Comparison of ENCODE assay signal across 8 cellular contexts in the genomic region with DNA sequence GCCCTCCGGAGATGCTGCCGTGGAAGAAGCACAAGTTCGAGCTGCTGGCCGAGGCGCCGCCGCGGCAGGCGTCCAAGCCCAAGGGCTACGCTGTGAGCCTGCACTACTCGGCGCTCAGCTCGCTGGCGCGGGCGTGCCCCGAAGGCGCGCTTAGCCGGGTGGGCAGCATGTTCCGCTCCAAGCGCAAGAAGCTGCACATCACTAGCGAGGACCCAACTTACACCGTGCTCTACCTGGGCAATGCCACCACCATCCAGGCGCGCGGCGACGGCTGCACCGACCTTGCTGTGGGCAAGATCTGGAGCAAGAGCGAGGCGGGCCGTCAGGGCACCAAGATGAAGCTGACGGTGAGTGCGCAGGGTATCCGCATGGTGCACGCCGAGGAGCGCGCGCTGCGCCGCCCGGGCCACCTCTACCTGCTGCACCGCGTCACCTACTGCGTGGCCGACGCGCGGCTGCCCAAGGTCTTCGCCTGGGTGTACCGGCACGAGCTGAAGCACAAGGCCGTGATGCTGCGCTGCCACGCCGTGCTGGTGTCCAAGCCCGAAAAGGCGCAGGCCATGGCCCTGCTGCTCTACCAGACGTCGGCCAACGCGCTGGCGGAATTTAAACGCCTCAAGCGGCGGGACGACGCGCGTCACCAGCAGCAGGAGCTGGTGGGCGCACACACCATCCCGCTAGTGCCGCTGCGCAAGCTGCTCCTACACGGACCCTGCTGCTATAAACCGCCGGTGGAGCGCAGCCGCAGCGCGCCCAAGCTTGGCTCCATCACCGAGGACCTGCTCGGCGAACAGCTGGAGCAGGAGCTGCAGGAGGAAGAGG. TPM values are rescaled to one million over a fixed set of nuclear protein-coding genes. Genes with fewer than 3 reads are reported as not detected.
A peak's percentile ranks its signal among the peaks of the same experiment; 100 is the strongest.
DNase-seq lines count a peak whose midpoint lies in the region; ATAC-seq, FAIRE-seq and TF ChIP-seq lines count a peak whose summit lies in the region.

No MANE protein-coding gene starts in this region.

- peak; percentile 3 for ATAC-seq in GM19438 (IDR thresholded peaks at IDR 0.05; ENCODE audit: low read depth, unreplicated experiment)
- ATAC-seq in T-helper 17 cell = peak; percentile 22
- no peak for ATAC-seq in GM19328 (IDR thresholded peaks at IDR 0.05; ENCODE audit: unreplicated experiment)

- peaks cover 40% of the 10 kb centered on the region for H3K4me1 Mint-ChIP-seq in T-helper 17 cell
- H3K4me1 Mint-ChIP-seq in dendritic cell treated with granulocyte-macrophage colony-stimulating factor and Interleukin-4, amounts not matched to agents 40 ng/mL and 50 ng/mL, for 4 days (ENCODE audit: low read depth) = peaks cover 57% of the 10 kb centered on the region

- intact Hi-C loops in dendritic cell treated with granulocyte-macrophage colony-stimulating factor and Interleukin-4, amounts not matched to agents 40 ng/mL and 50 ng/mL, for 4 days (cut with micrococcal nuclease) = loop anchor here (5.0 to 10.0 kb wide), 2 partner anchors 98 to 175 kb away; no protein-coding TSS in a partner anchor

- WGBS in liver = 6% methylated on average over 86 of the region's 86 CpGs

- no peaks in the 10 kb centered on the region for H3K27me3 Mint-ChIP-seq in T-helper 17 cell
- peaks cover 8% of the 10 kb centered on the region for H3K27me3 Mint-ChIP-seq in dendritic cell treated with granulocyte-macrophage colony-stimulating factor and Interleukin-4, amounts not matched to agents 40 ng/mL and 50 ng/mL, for 4 days

- no peak overlapping the region for H3K27ac ChIP-seq in liver (ENCODE audit: low read depth in 1 of 2, low read length in 2 of 2)

- no peak for TF ChIP-seq CTCF in AG10803 (conservative IDR thresholded peaks at IDR 0.05; ENCODE audit: low read length)
- TF ChIP-seq CTCF in liver (IDR thresholded peaks at IDR 0.05; ENCODE audit: low read depth, low read length, missing input control) = no peak

- no peaks in the 10 kb centered on the region for H3K9me3 Mint-ChIP-seq in dendritic cell treated with granulocyte-macrophage colony-stimulating factor and Interleukin-4, amounts not matched to agents 40 ng/mL and 50 ng/mL, for 4 days

- no peaks in the 10 kb centered on the region for H3K27me3 ChIP-seq in liver (ENCODE audit: control insufficient read depth in 4 of 4, insufficient read depth in 4 of 4, low read length in 3 of 4)

- H3K36me3 ChIP-seq in liver (ENCODE audit: control insufficient read depth in 4 of 4, insufficient read depth in 3 of 4, low read depth in 1 of 4, low read length in 3 of 4) = no peaks in the 10 kb centered on the region

- peak overlapping the region; percentile 54 for H3K27ac Mint-ChIP-seq in T-helper 17 cell
- peak overlapping the region; percentile 83 for H3K27ac Mint-ChIP-seq in dendritic cell treated with granulocyte-macrophage colony-stimulating factor and Interleukin-4, amounts not matched to agents 40 ng/mL and 50 ng/mL, for 4 days

- H3K4me3 ChIP-seq in AG10803 (ENCODE audit: low read length) (peak overlapping the region; percentile 83), liver (ENCODE audit: low read depth in 1 of 3, low read length in 3 of 3) (peak overlapping the region; percentile 37 to 64 (median 57))

- H3K9ac ChIP-seq in liver (ENCODE audit: low read depth in 1 of 2, low read length in 2 of 2) = no peak overlapping the region

- peak; percentile 60 for DNase-seq in AG10803 (ENCODE audit: low read depth)
- peak in 2 of 3 donors; percentile 21 to 27 for DNase-seq in T-helper 17 cell
- peak in 4 of 6 experiments; percentile 1 to 36 (median 25) for DNase-seq in stimulated activated naive CD4-positive, alpha-beta T cell (lab: John Stamatoyannopoulos, UW)
- no peak for DNase-seq in urothelium cell line (ENCODE audit: low spot score)

- peaks cover 17 to 31% (median 22%) of the 10 kb centered on the region in 4 donors for H3K4me1 ChIP-seq in liver (ENCODE audit: control insufficient read depth in 4 of 4, insufficient read depth in 4 of 4, low read length in 3 of 4)

- H3K9me3 ChIP-seq in T-helper 17 cell (ENCODE audit: control insufficient read depth, low read length, poor library complexity, severe bottlenecking) (no peaks in the 10 kb centered on the region), liver (ENCODE audit: control insufficient read depth in 4 of 4, low read length in 3 of 4) (no peaks in the 10 kb centered on the region)

- peak overlapping the region; percentile 95 for H3K4me3 Mint-ChIP-seq in T-helper 17 cell
- H3K4me3 Mint-ChIP-seq in dendritic cell treated with granulocyte-macrophage colony-stimulating factor and Interleukin-4, amounts not matched to agents 40 ng/mL and 50 ng/mL, for 4 days = peak overlapping the region; percentile 82

- FAIRE-seq in urothelium cell line (lab: Jason Lieb, UNC) = no peak

- H3K36me3 Mint-ChIP-seq in T-helper 17 cell (ENCODE audit: low read depth) = no peaks in the 10 kb centered on the region
- peaks cover 20% of the 10 kb centered on the region for H3K36me3 Mint-ChIP-seq in dendritic cell treated with granulocyte-macrophage colony-stimulating factor and Interleukin-4, amounts not matched to agents 40 ng/mL and 50 ng/mL, for 4 days (ENCODE audit: low read depth)

- no peak for TF ChIP-seq RAD21 in liver (IDR thresholded peaks at IDR 0.05)

TF ChIP-seq in liver, 16 proteins besides CTCF, POLR2A, EP300 and RAD21:
- TF ChIP-seq GABPA (IDR thresholded peaks at IDR 0.05 in 1 of 2, conservative IDR thresholded peaks at IDR 0.05 in 1 of 2) = no peak
- TF ChIP-seq NR2F2 (IDR thresholded peaks at IDR 0.05) = no peak
- TF ChIP-seq, protein P1, sequence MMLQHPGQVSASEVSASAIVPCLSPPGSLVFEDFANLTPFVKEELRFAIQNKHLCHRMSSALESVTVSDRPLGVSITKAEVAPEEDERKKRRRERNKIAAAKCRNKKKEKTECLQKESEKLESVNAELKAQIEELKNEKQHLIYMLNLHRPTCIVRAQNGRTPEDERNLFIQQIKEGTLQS (IDR thresholded peaks at IDR 0.05) = no peak
- no peak for TF ChIP-seq JUND (IDR thresholded peaks at IDR 0.05)

RNA-seq across cellular contexts. Expression of a gene that starts 1.3 kb away (rescaled TPM):
- total RNA-seq in T-helper 17 cell (1 to 10 TPM; 2.9 to 5.5 TPM), liver (1 to 10 TPM; 3.0 to 3.7 TPM)
- 1 to 10 TPM in 1 of 2 donors, under 1 TPM in 1; 0.83 to 4.9 TPM for polyA plus RNA-seq in liver

RNA-seq across cellular contexts. Expression of a gene that starts 15.0 kb away (rescaled TPM):
- 10 to 100 TPM; 42.0 to 52.6 TPM for total RNA-seq in T-helper 17 cell
- total RNA-seq in liver = 10 to 100 TPM; 21.3 to 38.5 TPM
- polyA plus RNA-seq in liver = 10 to 100 TPM; 13.6 to 22.8 TPM

RNA-seq across cellular contexts. Expression of a gene that starts 53.8 kb away (rescaled TPM):
- total RNA-seq in T-helper 17 cell (under 1 TPM; 0.87 to 0.94 TPM), liver (1 to 10 TPM; 3.4 to 5.0 TPM)
- 1 to 10 TPM; 1.8 to 3.0 TPM for polyA plus RNA-seq in liver
